Comparison of ENCODE assay signal across 1 cellular context in genomic region chr1:145927073-145927886, GRCh38.
TF ChIP-seq lines count a peak whose summit lies in the region.

TSS of gene RBM8A (minus strand) at chr1:145927484. CDS start at chr1:145927426, 58 bp downstream.

TF ChIP-seq in GM12878, 131 proteins besides CTCF, POLR2A, EP300 and RAD21 (continued from another document and continues in another):
- TF ChIP-seq RELB (IDR thresholded peaks at IDR 0.05; ENCODE audit: low read depth) (peak; percentile 98), ZBED1 (IDR thresholded peaks at IDR 0.05; ENCODE audit: borderline replicate concordance) (peak; percentile 55; the same call in 1 of the 2 replicates), JUNB (IDR thresholded peaks at IDR 0.05) (0 out of 2 replicates have a peak, but pooled peaks have one; percentile 2), HCFC1 (IDR thresholded peaks at IDR 0.05; ENCODE audit: low read length) (peak; percentile 62; the same call in 1 of the 2 replicates), PKNOX1 (IDR thresholded peaks at IDR 0.05) (peak; percentile 89), HSF1 (IDR thresholded peaks at IDR 0.05; ENCODE audit: low read depth, low read length) (no peak; the same call in 1 of the 2 replicates), ZNF592 (IDR thresholded peaks at IDR 0.05) (no peak), TBL1XR1 (IDR thresholded peaks at IDR 0.05; ENCODE audit: low read depth, low read length) (peak; percentile 46; the same call in 1 of the 2 replicates), SMC3 (IDR thresholded peaks at IDR 0.05; ENCODE audit: borderline replicate concordance, low read length) (no peak), REST (IDR thresholded peaks at IDR 0.05; ENCODE audit: low read depth, low read length) (no peak), CREB1 (IDR thresholded peaks at IDR 0.05; ENCODE audit: low read depth) (peak; percentile 95), IRF3 (IDR thresholded peaks at IDR 0.05) (no peak), KLF5 (IDR thresholded peaks at IDR 0.05; ENCODE audit: partially characterized antibody) (no peak), MAX (IDR thresholded peaks at IDR 0.05; ENCODE audit: low read depth, low read length) (peak; percentile 82), ESRRA (IDR thresholded peaks at IDR 0.05; ENCODE audit: low read length) (0 out of 2 replicates have a peak, but pooled peaks have one; percentile 39), SKIL (IDR thresholded peaks at IDR 0.05; ENCODE audit: low read depth, poor library complexity, severe bottlenecking) (peak; percentile 71), BHLHE40 (IDR thresholded peaks at IDR 0.05; ENCODE audit: borderline replicate concordance in 1 of 2, low read depth in 2 of 2, low read length in 1 of 2) (peak; percentile 24 to 49; a peak in 2 of 4 replicates), IRF4 (IDR thresholded peaks at IDR 0.05; ENCODE audit: low read depth, low read length) (no peak), MTA3 (IDR thresholded peaks at IDR 0.05; ENCODE audit: borderline replicate concordance, low read length) (0 out of 2 replicates have a peak, but pooled peaks have one; percentile 30), ZNF274 (IDR thresholded peaks at IDR 0.05; ENCODE audit: insufficient read depth, insufficient read length) (no peak), EZH2 (IDR thresholded peaks at IDR 0.05; ENCODE audit: borderline replicate concordance, control insufficient read depth, low read depth, low read length) (no peak), BCL11A (IDR thresholded peaks at IDR 0.05; ENCODE audit: low read depth, low read length) (no peak), HDGF (IDR thresholded peaks at IDR 0.05) (peak; percentile 90), POU2F2 (IDR thresholded peaks at IDR 0.05; ENCODE audit: borderline replicate concordance, low read depth, low read length) (peak; percentile 89; the same call in 2 of the 3 replicates), SIX5 (IDR thresholded peaks at IDR 0.05; ENCODE audit: low read depth, low read length, severe bottlenecking) (peak; percentile 25), SREBF1 (IDR thresholded peaks at IDR 0.05; ENCODE audit: low read length) (peak; percentile 51; the same call in 1 of the 2 replicates), CHD1 (IDR thresholded peaks at IDR 0.05; ENCODE audit: low read depth, low read length) (peak; percentile 93; the same call in 1 of the 2 replicates), ZNF384 (IDR thresholded peaks at IDR 0.05; ENCODE audit: borderline replicate concordance, low read depth, low read length) (no peak), CBX3 (IDR thresholded peaks at IDR 0.05; ENCODE audit: borderline replicate concordance, low read depth) (no peak), PML (IDR thresholded peaks at IDR 0.05; ENCODE audit: low read length) (peak; percentile 96), NR2C1 (IDR thresholded peaks at IDR 0.05) (peak; percentile 97), RFX5 (IDR thresholded peaks at IDR 0.05; ENCODE audit: low read depth, low read length) (peak; percentile 64; the same call in 1 of the 2 replicates), BACH1 (IDR thresholded peaks at IDR 0.05; ENCODE audit: borderline replicate concordance) (peak; percentile 51; the same call in 1 of the 2 replicates), RCOR1 (conservative IDR thresholded peaks at IDR 0.05; ENCODE audit: low read depth, low read length) (no peak), ZBTB33 (IDR thresholded peaks at IDR 0.05) (no peak), NFYA (IDR thresholded peaks at IDR 0.05; ENCODE audit: borderline replicate concordance, low read depth, low read length) (no peak), MYB (IDR thresholded peaks at IDR 0.05; ENCODE audit: borderline replicate concordance, low read depth, low read length) (no peak), GABPA (IDR thresholded peaks at IDR 0.05; ENCODE audit: low read depth) (peak; percentile 83), TARDBP (IDR thresholded peaks at IDR 0.05; ENCODE audit: borderline replicate concordance) (no peak), NKRF (conservative IDR thresholded peaks at IDR 0.05) (peak; percentile 89)
